In the genomic region with DNA sequence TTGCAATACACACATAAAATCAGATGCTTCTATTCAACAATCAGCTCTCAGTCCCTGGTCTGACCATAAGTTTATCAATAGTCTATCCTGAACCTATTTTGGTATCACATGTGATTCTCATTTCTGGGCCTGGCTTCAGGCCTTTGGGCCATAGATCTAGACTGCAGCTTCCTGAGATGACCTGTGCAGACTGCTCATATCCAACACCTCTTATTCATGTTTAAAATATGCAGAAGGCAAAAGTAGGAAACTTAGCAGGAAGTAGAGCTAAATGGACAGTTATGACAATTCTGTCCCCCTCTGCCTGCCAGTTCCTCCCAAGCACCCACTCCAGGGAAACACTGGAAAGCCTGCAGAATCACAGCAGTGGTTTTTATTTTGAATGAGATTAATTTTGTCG, we compare ENCODE assay signal across 1 cellular context.
TF ChIP-seq lines count a peak whose summit lies in the region.

No MANE protein-coding gene starts in this region.

TF ChIP-seq in WTC11, 78 proteins besides CTCF, POLR2A, EP300 and RAD21 (continued from another document):
- TF ChIP-seq PRDM15 (CRISPR knock-in tag; IDR thresholded peaks at IDR 0.05): no peak
